In genomic region chr17:76681222-76682137, GRCh38 we compare ENCODE assay signal across 8 cellular contexts. TPM values are rescaled to one million over a fixed set of nuclear protein-coding genes. Genes with fewer than 3 reads are reported as not detected.
A peak's percentile ranks its signal among the peaks of the same experiment; 100 is the strongest.
DNase-seq lines count a peak whose midpoint lies in the region; ATAC-seq and TF ChIP-seq lines count a peak whose summit lies in the region.

No MANE protein-coding gene starts in this region.

- WGBS in right lobe of liver (ENCODE audit: insufficient coverage, low coverage, low lambda C conversion rate, missing lambda C conversion rate): 42% methylated on average over 6 of the region's 16 CpGs

- no peaks in the 10 kb centered on the region for H3K9me3 ChIP-seq in right lobe of liver

- no peak overlapping the region for H3K4me3 ChIP-seq in right lobe of liver

- TF ChIP-seq POLR2A in right lobe of liver (IDR thresholded peaks at IDR 0.05): no peak

- ATAC-seq in right lobe of liver (peak; percentile 60 to 73 (median 66)), GM19463 (IDR thresholded peaks at IDR 0.05; ENCODE audit: unreplicated experiment) (no peak)

- intact Hi-C loops in right lobe of liver (cut with DNase I): no loop called here

- H3K27ac ChIP-seq in right lobe of liver: no peak overlapping the region

- DNase-seq in NK-92 treated with Interleukin-12 subunit alpha and Interleukin-12 subunit beta, amount 100 ng/mL, for 24 hours (lab: John Stamatoyannopoulos, UW): peak; percentile 39
- no peak for DNase-seq in NK-92 (lab: John Stamatoyannopoulos, UW; ENCODE audit: unreplicated experiment)
- DNase-seq in NCI-H345 (lab: John Stamatoyannopoulos, UW): peak; percentile 49
- peak; percentile 51 for DNase-seq in activated CD4-positive, alpha-beta T cell treated with anti-CD3 and anti-CD28 coated beads for 24 hours (ENCODE audit: low read depth in 2 of 2)
- peak; percentile 84 for DNase-seq in cerebellar cortex (ENCODE audit: low spot score)
- peak in 1 of 3 donors; percentile 58 for DNase-seq in right lobe of liver
- DNase-seq in stimulated activated CD4-positive, alpha-beta T cell treated with anti-CD3 and anti-CD28 coated beads, Interleukin-4, amount 100 ng/mL, for 4 hours: peak; percentile 49 to 50

- peak; percentile 60 to 70 (median 62) for TF ChIP-seq CTCF in right lobe of liver (IDR thresholded peaks at IDR 0.05)

- no peaks in the 10 kb centered on the region for H3K4me1 ChIP-seq in right lobe of liver

- H3K27me3 ChIP-seq in right lobe of liver: no peaks in the 10 kb centered on the region

- no peaks in the 10 kb centered on the region for H3K36me3 ChIP-seq in right lobe of liver

RNA-seq across cellular contexts. Expression of gene MXRA7, which starts 29.3 kb away (rescaled TPM):
- total RNA-seq in right lobe of liver: 10 to 100 TPM in 5 of 6 experiments, 1 to 10 TPM in 1; 7.7 to 25.4 (median 15.3) TPM

RNA-seq across cellular contexts. Expression of gene ST6GALNAC1, which starts 37.9 kb away (rescaled TPM):
- 1 to 10 TPM in 1 of 6 experiments, under 1 TPM in 2, not detected in 3; 0.42 to 1.4 (median 0.62) TPM for total RNA-seq in right lobe of liver

RNA-seq across cellular contexts. Expression of gene JMJD6, which starts 44.9 kb away (rescaled TPM):
- 10 to 100 TPM in 5 of 6 experiments, 1 to 10 TPM in 1; 10.0 to 15.8 (median 11.1) TPM for total RNA-seq in right lobe of liver

RNA-seq across cellular contexts. Expression of gene METTL23, which starts 45.2 kb away (rescaled TPM):
- 10 to 100 TPM; 16.0 to 25.0 (median 18.7) TPM for total RNA-seq in right lobe of liver

RNA-seq across cellular contexts. Expression of gene SRSF2, which starts 55.7 kb away (rescaled TPM):
- 100 to 1,000 TPM in 1 of 6 experiments, 10 to 100 TPM in 5; 62.4 to 106 (median 86.0) TPM for total RNA-seq in right lobe of liver
